Comparison of ENCODE assay signal across 18 cellular contexts in the genomic region with DNA sequence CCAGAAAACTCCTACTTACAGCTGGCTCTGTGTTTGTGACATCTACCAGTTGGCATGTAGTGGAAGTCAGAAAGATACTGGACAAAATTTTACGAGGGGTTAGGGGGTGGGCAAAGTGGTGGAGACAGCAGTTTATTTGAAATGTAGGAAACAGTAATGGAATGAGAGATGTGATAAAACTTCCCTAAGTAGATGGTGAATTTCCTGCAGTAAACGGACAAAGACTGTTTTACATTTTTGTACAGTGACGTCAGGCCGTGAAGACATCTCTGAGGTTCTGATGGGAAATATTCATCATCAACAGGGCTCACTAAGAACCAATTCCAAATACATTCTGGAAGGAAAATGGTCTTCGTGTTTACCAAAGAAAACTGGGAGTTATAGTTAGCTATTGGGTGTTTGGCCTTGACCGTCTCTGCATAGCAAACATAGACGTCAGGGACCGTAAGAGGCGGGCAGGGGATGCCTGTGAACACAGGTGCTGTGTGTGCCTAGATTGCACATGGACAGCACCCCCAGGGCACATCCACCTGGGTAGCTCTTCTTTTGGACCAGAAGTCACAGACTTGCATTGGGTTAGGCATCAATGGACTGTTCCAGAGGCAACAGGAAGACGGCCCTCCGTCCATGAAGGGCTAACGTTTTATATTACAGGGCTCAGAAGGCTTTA.
A peak's percentile ranks its signal among the peaks of the same experiment; 100 is the strongest.
DNase-seq lines count a peak whose midpoint lies in the region; ATAC-seq and TF ChIP-seq lines count a peak whose summit lies in the region.
"Had no signal": no experiment of that assay in that cellular context is flagged by ENCODE, and none has a peak within 500 bp of the region (broad histone marks: within the 10 kb centered on the region; RNA-seq: fewer than 3 reads in every experiment).

No MANE protein-coding gene starts in this region.

- peaks cover 23% of the 10 kb centered on the region for H3K4me1 Mint-ChIP-seq in mesothelial cell of epicardium

- H3K27ac Mint-ChIP-seq in mesothelial cell of epicardium = peak overlapping the region; percentile 45
- H3K27ac Mint-ChIP-seq: activated naive CD4-positive, alpha-beta T cell treated with anti-CD3 and anti-CD28 coated beads for 36 hours; naive thymus-derived CD4-positive, alpha-beta T cell had no signal

- DNase-seq in A172 (ENCODE audit: low spot score) (peak; percentile 54), GM04503 (ENCODE audit: low read depth) (peak; percentile 37), brain microvascular endothelial cell (peak; percentile 29), mesothelial cell of epicardium (ENCODE audit: low spot score in 2 of 2, unreplicated experiment in 2 of 2) (no peak), middle frontal gyrus (ENCODE audit: extremely low spot score, low spot score) (no peak)
- DNase-seq in activated naive CD4-positive, alpha-beta T cell (lab: John Stamatoyannopoulos, UW) = no peak
- DNase-seq: AML-193; central memory CD4-positive, alpha-beta T cell; left cardiac atrium; naive thymus-derived CD4-positive, alpha-beta T cell; NCI-H1048; NCI-H82; stimulated activated CD8-positive, alpha-beta memory T cell treated with anti-CD3 and anti-CD28 coated beads, Interleukin-4, amount 100 ng/mL, for 48 hours; T-helper 17 cell had no signal

- H3K36me3 Mint-ChIP-seq in mesothelial cell of epicardium = peaks cover 29% of the 10 kb centered on the region

- no peaks in the 10 kb centered on the region for H3K27me3 Mint-ChIP-seq in mesothelial cell of epicardium (ENCODE audit: low read depth)
- H3K27me3 Mint-ChIP-seq: T-helper 17 cell had no signal

- H3K9me3 Mint-ChIP-seq in mesothelial cell of epicardium = peaks cover 4% of the 10 kb centered on the region
- H3K9me3 Mint-ChIP-seq: activated naive CD4-positive, alpha-beta T cell treated with anti-CD3 and anti-CD28 coated beads for 36 hours; naive thymus-derived CD4-positive, alpha-beta T cell had no signal

- TF ChIP-seq CTCF in brain microvascular endothelial cell (IDR thresholded peaks at IDR 0.05; ENCODE audit: low read depth, low read length, missing control alignments) = no peak
- TF ChIP-seq CTCF in mesothelial cell of epicardium (IDR thresholded peaks at IDR 0.05; ENCODE audit: unreplicated experiment) = no peak

- H3K4me3 Mint-ChIP-seq in mesothelial cell of epicardium = no peak overlapping the region
- H3K4me3 Mint-ChIP-seq: activated naive CD4-positive, alpha-beta T cell treated with anti-CD3 and anti-CD28 coated beads for 36 hours; naive thymus-derived CD4-positive, alpha-beta T cell; T-helper 17 cell had no signal

- ATAC-seq in GM18498 (IDR thresholded peaks at IDR 0.05; ENCODE audit: unreplicated experiment) = no peak
- ATAC-seq in HG03139 (IDR thresholded peaks at IDR 0.05; ENCODE audit: unreplicated experiment) = no peak
- ATAC-seq: left cardiac atrium; naive thymus-derived CD4-positive, alpha-beta T cell; T-helper 17 cell had no signal

- no peak overlapping the region for H3K27ac ChIP-seq in brain microvascular endothelial cell

- in situ Hi-C loops in brain microvascular endothelial cell (cut with HindIII; ENCODE audit: low pct_ligation_motif_present, low sequenced_read_pairs) = no loop called here

- no peaks in the 10 kb centered on the region for H3K27me3 ChIP-seq in brain microvascular endothelial cell (replicated peaks)
- H3K27me3 ChIP-seq: tibial nerve had no signal

- H3K4me3 ChIP-seq in brain microvascular endothelial cell (ENCODE audit: low read depth, low read length) = no peak overlapping the region
- H3K4me3 ChIP-seq: tibial nerve had no signal

- H3K36me3 ChIP-seq in brain microvascular endothelial cell (replicated peaks) = no peaks in the 10 kb centered on the region

Comparison
In these comparisons a context has a peak if more than half of its experiments do, and no peak if none do; other contexts are left out.
1. DNase-seq: peak in A172 (single experiment), GM04503 (single experiment) and brain microvascular endothelial cell (single experiment); none in mesothelial cell of epicardium (0 of 2), middle frontal gyrus (single experiment) and activated naive CD4-positive, alpha-beta T cell (0 of 4).